ENCODE assay signal across 8 cellular contexts in genomic region chr12:14384783-14385638, GRCh38. TPM values are rescaled to one million over a fixed set of nuclear protein-coding genes. Genes with fewer than 3 reads are reported as not detected.
A peak's percentile ranks its signal among the peaks of the same experiment; 100 is the strongest.
DNase-seq lines count a peak whose midpoint lies in the region; ATAC-seq and TF ChIP-seq lines count a peak whose summit lies in the region.

No MANE protein-coding gene starts in this region.

- H3K4me1 ChIP-seq in esophagus (ENCODE audit: control insufficient read depth in 2 of 2, insufficient read depth in 2 of 2, low read length in 1 of 2) (no peaks in the 10 kb centered on the region), testis (peaks cover 20% of the 10 kb centered on the region)

- no peak for TF ChIP-seq CTCF in testis (IDR thresholded peaks at IDR 0.05)

- intact Hi-C loops in testis (cut with DNase I; ENCODE audit: low total_unique reads), result no loop called here

- DNase-seq in CMK (ENCODE audit: low read depth), result peak; percentile 55
- DNase-seq in NCI-H510A treated with DMSO at 0.1 percent for 48 hours (lab: John Stamatoyannopoulos, UW), result peak; percentile 66
- DNase-seq in activated CD8-positive, alpha-beta memory T cell treated with anti-CD3 and anti-CD28 coated beads, Interleukin-2, amount 50 U/mL, for 1 hour (ENCODE audit: extremely low read depth), result peak; percentile 27
- peak; percentile 93 for DNase-seq in myocyte (ENCODE audit: low read depth)
- peak; percentile 84 for DNase-seq in testis

- H3K36me3 ChIP-seq in esophagus (ENCODE audit: control insufficient read depth in 2 of 2, insufficient read depth in 2 of 2, low read length in 1 of 2) (no peaks in the 10 kb centered on the region), testis (ENCODE audit: low read depth, missing control alignments) (no peaks in the 10 kb centered on the region)

- WGBS in esophagus, 2 donors, result 4 to 5% methylated on average over 2 of the region's 2 CpGs
- 5 to 15% methylated on average over 2 of the region's 2 CpGs for WGBS in testis, 2 donors

- H3K9me3 ChIP-seq in esophagus (ENCODE audit: control insufficient read depth in 2 of 2, insufficient read depth in 1 of 2, low read depth in 1 of 2, low read length in 1 of 2) (no peaks in the 10 kb centered on the region), testis (no peaks in the 10 kb centered on the region)

- H3K4me3 ChIP-seq in esophagus (ENCODE audit: low read depth in 1 of 2, low read length in 2 of 2) (peak overlapping the region in 1 of 2 donors; percentile 8), testis (peak overlapping the region; percentile 9 to 14)

- ATAC-seq in GM19351 (IDR thresholded peaks at IDR 0.05; ENCODE audit: unreplicated experiment), result peak; percentile 93
- peak; percentile 84 for ATAC-seq in HG03439 (IDR thresholded peaks at IDR 0.05; ENCODE audit: unreplicated experiment)

- no peak for TF ChIP-seq POLR2A in testis (IDR thresholded peaks at IDR 0.05)

- H3K27me3 ChIP-seq in esophagus (ENCODE audit: control insufficient read depth in 1 of 2, insufficient read depth in 2 of 2, low read length in 2 of 2) (no peaks in the 10 kb centered on the region), testis (no peaks in the 10 kb centered on the region)

- peak overlapping the region; percentile 55 to 75 for H3K27ac ChIP-seq in esophagus (ENCODE audit: low read depth in 2 of 2, low read length in 1 of 2)
- H3K27ac ChIP-seq in testis, result peak overlapping the region; percentile 61 to 70

RNA-seq across cellular contexts. Expression of gene ATF7IP, which starts 19.5 kb away (rescaled TPM):
- polyA plus RNA-seq in esophagus (10 to 100 TPM in 1 of 2 donors, 1 to 10 TPM in 1; 8.0 to 10.1 TPM), testis (ENCODE audit: insufficient read depth, low read depth, low replicate concordance) (71.0 TPM)
- total RNA-seq in myocyte (45.9 and 47.7 TPM in 2 replicates), testis (10 to 100 TPM; 77.1 to 84.6 TPM)
- polyA plus RNA-seq in myocyte (2012), result 14.5 TPM

Comparison
In these comparisons a context has a peak if more than half of its experiments do, and no peak if none do; other contexts are left out.
1. DNase-seq: peak in every context shown above with its lines; median percentile 93 in myocyte; 84 in testis; 66 in NCI-H510A treated with DMSO at 0.1 percent for 48 hours; 55 in CMK; 27 in activated CD8-positive, alpha-beta memory T cell treated with anti-CD3 and anti-CD28 coated beads, Interleukin-2, amount 50 U/mL, for 1 hour.